8 cellular contexts compared by ENCODE assay signal in the genomic region with DNA sequence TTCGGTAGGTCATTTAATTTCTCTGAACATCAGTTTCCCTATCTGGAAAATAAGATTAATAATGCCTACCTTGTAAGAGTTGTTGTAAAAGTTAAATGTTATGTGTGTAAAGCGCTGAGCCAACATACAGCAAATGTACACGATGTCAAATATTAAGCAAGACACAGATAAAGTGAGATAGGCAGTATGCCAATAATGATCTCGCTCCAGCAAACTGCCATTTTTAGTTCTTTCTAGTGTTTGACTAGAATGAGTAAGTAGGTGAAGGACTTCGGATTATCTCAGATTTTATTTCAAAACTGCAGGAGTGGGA. TPM values are rescaled to one million over a fixed set of nuclear protein-coding genes. Genes with fewer than 3 reads are reported as not detected.
DNase-seq lines count a peak whose midpoint lies in the region; ATAC-seq and TF ChIP-seq lines count a peak whose summit lies in the region.

No MANE protein-coding gene starts in this region.

- TF ChIP-seq EP300 in upper lobe of left lung (IDR thresholded peaks at IDR 0.05): peak in 1 of 4 donors; percentile 47

- no peaks in the 10 kb centered on the region for H3K36me3 ChIP-seq in adipocyte (ENCODE audit: control insufficient read depth, insufficient read depth, low read length, severe bottlenecking)
- no peaks in the 10 kb centered on the region for H3K36me3 ChIP-seq in liver (ENCODE audit: control insufficient read depth in 4 of 4, insufficient read depth in 3 of 4, low read depth in 1 of 4, low read length in 3 of 4)
- no peaks in the 10 kb centered on the region for H3K36me3 ChIP-seq in upper lobe of left lung

- H3K9ac ChIP-seq in adipocyte (ENCODE audit: low read length) (peak overlapping the region; percentile 93), liver (ENCODE audit: low read depth in 1 of 2, low read length in 2 of 2) (peak overlapping the region; percentile 85 to 88)

- peak; percentile 71 for DNase-seq in adipocyte (ENCODE audit: low read depth)
- DNase-seq in upper lobe of left lung: no peak
- no peak for DNase-seq in T-helper 9 cell
- no peak for DNase-seq in activated CD4-positive, alpha-beta T cell treated with anti-CD3 and anti-CD28 coated beads, Interleukin-2, amount 50 U/mL, for 1 hour
- DNase-seq in DMS153 treated with DMSO at 0.1 percent for 48 hours (lab: John Stamatoyannopoulos, UW; ENCODE audit: unreplicated experiment): no peak

- no peak for TF ChIP-seq POLR2A in upper lobe of left lung (IDR thresholded peaks at IDR 0.05)

- H3K4me3 ChIP-seq in adipocyte (ENCODE audit: low read length) (peak overlapping the region; percentile 99), liver (ENCODE audit: low read depth in 1 of 3, low read length in 3 of 3) (peak overlapping the region; percentile 58 to 81 (median 67)), upper lobe of left lung (peak overlapping the region; percentile 60 to 86 (median 70))

- 8% methylated on average over 5 of the region's 5 CpGs for WGBS in liver
- 10 to 14% methylated on average over 5 of the region's 5 CpGs for WGBS in upper lobe of left lung, 2 donors

- H3K27me3 ChIP-seq in adipocyte (replicated peaks; ENCODE audit: control insufficient read depth, insufficient read depth, low read length) (no peaks in the 10 kb centered on the region), liver (ENCODE audit: control insufficient read depth in 4 of 4, insufficient read depth in 4 of 4, low read length in 3 of 4) (no peaks in the 10 kb centered on the region), upper lobe of left lung (no peaks in the 10 kb centered on the region)

- H3K27ac ChIP-seq in liver (ENCODE audit: low read depth in 1 of 2, low read length in 2 of 2): peak overlapping the region; percentile 60 to 66
- H3K27ac ChIP-seq in upper lobe of left lung: peak overlapping the region; percentile 84 to 99 (median 94)

- no peak for TF ChIP-seq RAD21 in liver (IDR thresholded peaks at IDR 0.05)

- ATAC-seq in GM18909 (IDR thresholded peaks at IDR 0.05; ENCODE audit: poor library complexity, unreplicated experiment) (peak; percentile 7), HG03039 (IDR thresholded peaks at IDR 0.05; ENCODE audit: unreplicated experiment) (peak; percentile 3), upper lobe of left lung (ENCODE audit: low FRiP score in 2 of 2) (no peak)

- TF ChIP-seq CTCF in liver (IDR thresholded peaks at IDR 0.05; ENCODE audit: low read depth, low read length, missing input control) (no peak), upper lobe of left lung (IDR thresholded peaks at IDR 0.05) (no peak)

- H3K9me3 ChIP-seq in adipocyte (ENCODE audit: control insufficient read depth, low read length) (no peaks in the 10 kb centered on the region), liver (ENCODE audit: control insufficient read depth in 4 of 4, low read length in 3 of 4) (no peaks in the 10 kb centered on the region), upper lobe of left lung (no peaks in the 10 kb centered on the region)

- H3K4me1 ChIP-seq in adipocyte (ENCODE audit: control insufficient read depth, insufficient read depth, low read length) (peaks cover 27% of the 10 kb centered on the region), liver (ENCODE audit: control insufficient read depth in 4 of 4, insufficient read depth in 4 of 4, low read length in 3 of 4) (peaks cover 5 to 19% (median 10%) of the 10 kb centered on the region in 4 donors), upper lobe of left lung (peaks cover 12 to 40% (median 20%) of the 10 kb centered on the region in 4 donors)

TF ChIP-seq in liver, 16 proteins besides CTCF, POLR2A, EP300 and RAD21:
- TF ChIP-seq HNF4A (conservative IDR thresholded peaks at IDR 0.05) (no peak), RXRA (IDR thresholded peaks at IDR 0.05) (no peak), GABPA (IDR thresholded peaks at IDR 0.05 in 1 of 2, conservative IDR thresholded peaks at IDR 0.05 in 1 of 2) (no peak), YY1 (IDR thresholded peaks at IDR 0.05) (no peak), SP1 (IDR thresholded peaks at IDR 0.05) (no peak), FOXA1 (IDR thresholded peaks at IDR 0.05) (no peak)
- TF ChIP-seq, protein P1, sequence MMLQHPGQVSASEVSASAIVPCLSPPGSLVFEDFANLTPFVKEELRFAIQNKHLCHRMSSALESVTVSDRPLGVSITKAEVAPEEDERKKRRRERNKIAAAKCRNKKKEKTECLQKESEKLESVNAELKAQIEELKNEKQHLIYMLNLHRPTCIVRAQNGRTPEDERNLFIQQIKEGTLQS (IDR thresholded peaks at IDR 0.05): no peak
- TF ChIP-seq, protein P2, sequence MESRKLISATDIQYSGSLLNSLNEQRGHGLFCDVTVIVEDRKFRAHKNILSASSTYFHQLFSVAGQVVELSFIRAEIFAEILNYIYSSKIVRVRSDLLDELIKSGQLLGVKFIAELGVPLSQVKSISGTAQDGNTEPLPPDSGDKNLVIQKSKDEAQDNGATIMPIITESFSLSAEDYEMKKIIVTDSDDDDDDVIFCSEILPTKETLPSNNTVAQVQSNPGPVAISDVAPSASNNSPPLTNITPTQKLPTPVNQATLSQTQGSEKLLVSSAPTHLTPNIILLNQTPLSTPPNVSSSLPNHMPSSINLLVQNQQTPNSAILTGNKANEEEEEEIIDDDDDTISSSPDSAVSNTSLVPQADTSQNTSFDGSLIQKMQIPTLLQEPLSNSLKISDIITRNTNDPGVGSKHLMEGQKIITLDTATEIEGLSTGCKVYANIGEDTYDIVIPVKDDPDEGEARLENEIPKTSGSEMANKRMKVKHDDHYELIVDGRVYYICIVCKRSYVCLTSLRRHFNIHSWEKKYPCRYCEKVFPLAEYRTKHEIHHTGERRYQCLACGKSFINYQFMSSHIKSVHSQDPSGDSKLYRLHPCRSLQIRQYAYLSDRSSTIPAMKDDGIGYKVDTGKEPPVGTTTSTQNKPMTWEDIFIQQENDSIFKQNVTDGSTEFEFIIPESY (IDR thresholded peaks at IDR 0.05): no peak
- TF ChIP-seq, protein P3, sequence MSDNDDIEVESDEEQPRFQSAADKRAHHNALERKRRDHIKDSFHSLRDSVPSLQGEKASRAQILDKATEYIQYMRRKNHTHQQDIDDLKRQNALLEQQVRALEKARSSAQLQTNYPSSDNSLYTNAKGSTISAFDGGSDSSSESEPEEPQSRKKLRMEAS (IDR thresholded peaks at IDR 0.05): no peak
- TF ChIP-seq, protein P4, sequence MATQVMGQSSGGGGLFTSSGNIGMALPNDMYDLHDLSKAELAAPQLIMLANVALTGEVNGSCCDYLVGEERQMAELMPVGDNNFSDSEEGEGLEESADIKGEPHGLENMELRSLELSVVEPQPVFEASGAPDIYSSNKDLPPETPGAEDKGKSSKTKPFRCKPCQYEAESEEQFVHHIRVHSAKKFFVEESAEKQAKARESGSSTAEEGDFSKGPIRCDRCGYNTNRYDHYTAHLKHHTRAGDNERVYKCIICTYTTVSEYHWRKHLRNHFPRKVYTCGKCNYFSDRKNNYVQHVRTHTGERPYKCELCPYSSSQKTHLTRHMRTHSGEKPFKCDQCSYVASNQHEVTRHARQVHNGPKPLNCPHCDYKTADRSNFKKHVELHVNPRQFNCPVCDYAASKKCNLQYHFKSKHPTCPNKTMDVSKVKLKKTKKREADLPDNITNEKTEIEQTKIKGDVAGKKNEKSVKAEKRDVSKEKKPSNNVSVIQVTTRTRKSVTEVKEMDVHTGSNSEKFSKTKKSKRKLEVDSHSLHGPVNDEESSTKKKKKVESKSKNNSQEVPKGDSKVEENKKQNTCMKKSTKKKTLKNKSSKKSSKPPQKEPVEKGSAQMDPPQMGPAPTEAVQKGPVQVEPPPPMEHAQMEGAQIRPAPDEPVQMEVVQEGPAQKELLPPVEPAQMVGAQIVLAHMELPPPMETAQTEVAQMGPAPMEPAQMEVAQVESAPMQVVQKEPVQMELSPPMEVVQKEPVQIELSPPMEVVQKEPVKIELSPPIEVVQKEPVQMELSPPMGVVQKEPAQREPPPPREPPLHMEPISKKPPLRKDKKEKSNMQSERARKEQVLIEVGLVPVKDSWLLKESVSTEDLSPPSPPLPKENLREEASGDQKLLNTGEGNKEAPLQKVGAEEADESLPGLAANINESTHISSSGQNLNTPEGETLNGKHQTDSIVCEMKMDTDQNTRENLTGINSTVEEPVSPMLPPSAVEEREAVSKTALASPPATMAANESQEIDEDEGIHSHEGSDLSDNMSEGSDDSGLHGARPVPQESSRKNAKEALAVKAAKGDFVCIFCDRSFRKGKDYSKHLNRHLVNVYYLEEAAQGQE (IDR thresholded peaks at IDR 0.05): no peak
TF ChIP-seq in liver: peak in this region for 0.

RNA-seq across cellular contexts. Expression of a gene that starts 0.8 kb away (rescaled TPM):
- total RNA-seq in liver: 100 to 1,000 TPM in 1 of 2 donors, 10 to 100 TPM in 1; 42.1 to 180 TPM
- polyA plus RNA-seq in liver: 10 to 100 TPM; 71.6 to 89.0 TPM
- total RNA-seq in upper lobe of left lung: 100 to 1,000 TPM in 1 of 6 donors, 10 to 100 TPM in 5; 52.4 to 116 (median 89.0) TPM

Comparison
In these comparisons a context has a peak if more than half of its experiments do, and no peak if none do; other contexts are left out.
1. ATAC-seq: peak in GM18909 (single experiment) and HG03039 (single experiment); none in upper lobe of left lung (0 of 2).
2. Peak in every context shown above with its lines, with median percentiles within 50 percentile points of each other: H3K4me3 ChIP-seq.